Comparison of ENCODE assay signal across 8 cellular contexts in genomic region chr12:6792522-6793201, GRCh38. TPM values are rescaled to one million over a fixed set of nuclear protein-coding genes. Genes with fewer than 3 reads are reported as not detected.
DNase-seq lines count a peak whose midpoint lies in the region; ATAC-seq and TF ChIP-seq lines count a peak whose summit lies in the region.

No MANE protein-coding gene starts in this region.

- H3F3A ChIP-seq in DOHH2 (ENCODE audit: control insufficient read depth, insufficient read depth): no peaks in the 10 kb centered on the region

- BruUV-seq in OCI-LY7 (replicated peaks; lab: Mats Ljungman, UMichigan): no TSS peak
- no TSS peak for BruUV-seq in MCF 10A (replicated peaks; lab: Mats Ljungman, UMichigan)

- H4K20me1 ChIP-seq in DOHH2 (ENCODE audit: control insufficient read depth, insufficient read depth, low read depth, low read length) (no peaks in the 10 kb centered on the region), OCI-LY7 (ENCODE audit: insufficient read depth, low read length) (no peaks in the 10 kb centered on the region)

- H3K27ac Mint-ChIP-seq in MCF 10A (ENCODE audit: low read depth, unreplicated experiment): peak overlapping the region; percentile 14
- peak overlapping the region; percentile 88 to 99 (median 97) for H3K27ac Mint-ChIP-seq in naive thymus-derived CD4-positive, alpha-beta T cell

- H3K4me1 ChIP-seq in DOHH2 (ENCODE audit: control insufficient read depth, low read length): peaks cover 13% of the 10 kb centered on the region
- H3K4me1 ChIP-seq in OCI-LY7 (ENCODE audit: insufficient read depth, low read length, poor library complexity, severe bottlenecking): peaks cover 17% of the 10 kb centered on the region
- peaks cover 0 to 29% of the 10 kb centered on the region in 2 donors for H3K4me1 ChIP-seq in naive thymus-derived CD4-positive, alpha-beta T cell (ENCODE audit: control insufficient read depth in 2 of 2, insufficient read depth in 2 of 2, low read length in 2 of 2)

- no peaks in the 10 kb centered on the region for H3K9me3 Mint-ChIP-seq in MCF 10A (ENCODE audit: unreplicated experiment)
- no peaks in the 10 kb centered on the region for H3K9me3 Mint-ChIP-seq in naive thymus-derived CD4-positive, alpha-beta T cell

- CTCF ChIA-PET in OCI-LY7 (lab: Charles Lee; ENCODE audit: unreplicated experiment) (interaction anchor here (1.1 kb wide), 1 partner anchor 14 kb away, joined by 3 read pairs; no protein-coding TSS in a partner anchor), MCF 10A (lab: Yijun Ruan, JAX) (interaction anchor here (0.5 to 3.7 kb wide), 8 partner anchors 15 to 1122 kb away, joined by 3 to 19 read pairs (median 6); partner anchors contain the start of gene MLF2)
- CTCF ChIA-PET in naive thymus-derived CD4-positive, alpha-beta T cell (lab: Charles Lee): interaction anchor here (0.7 to 2.7 kb wide), 11 partner anchors 9 to 172 kb away, joined by 3 to 18 read pairs (median 5); partner anchors contain the start of gene MLF2

- TF ChIP-seq CTCF in DOHH2 (IDR thresholded peaks at IDR 0.05; ENCODE audit: low read depth, low read length, poor library complexity, severe bottlenecking) (no peak), OCI-LY7 (conservative IDR thresholded peaks at IDR 0.05; ENCODE audit: low read length) (no peak), MCF 10A (IDR thresholded peaks at IDR 0.05; ENCODE audit: unreplicated experiment) (no peak)

- H3K27ac ChIP-seq in DOHH2 (ENCODE audit: low read depth, low read length) (no peak overlapping the region), OCI-LY7 (ENCODE audit: low read depth, low read length, poor library complexity, severe bottlenecking) (no peak overlapping the region)
- peak overlapping the region; percentile 86 for H3K27ac ChIP-seq in naive thymus-derived CD4-positive, alpha-beta T cell (ENCODE audit: low read depth, low read length)

- no peak overlapping the region for H3K4me3 Mint-ChIP-seq in MCF 10A (ENCODE audit: unreplicated experiment)
- H3K4me3 Mint-ChIP-seq in naive thymus-derived CD4-positive, alpha-beta T cell: peak overlapping the region; percentile 85 to 99 (median 96)

- H3K36me3 ChIP-seq in DOHH2 (ENCODE audit: control insufficient read depth, low read length): no peaks in the 10 kb centered on the region
- no peaks in the 10 kb centered on the region for H3K36me3 ChIP-seq in OCI-LY7 (ENCODE audit: insufficient read depth, low read length)
- peaks cover 0 to 26% (median 13%) of the 10 kb centered on the region in 3 experiments for H3K36me3 ChIP-seq in naive thymus-derived CD4-positive, alpha-beta T cell (ENCODE audit: control insufficient read depth in 2 of 3, insufficient read depth in 3 of 3, low read length in 3 of 3)

- DNase-seq in OCI-LY7 (ENCODE audit: low spot score) (no peak), MCF 10A (ENCODE audit: unreplicated experiment) (no peak), T-helper 9 cell (no peak), mucosa of gallbladder (ENCODE audit: low spot score) (no peak), NCI-H1105 (lab: John Stamatoyannopoulos, UW) (no peak)
- DNase-seq in naive thymus-derived CD4-positive, alpha-beta T cell: peak in 7 of 9 donors; percentile 66 to 79 (median 76)

- H3K4me3 ChIP-seq in DOHH2 (ENCODE audit: low read length) (no peak overlapping the region), OCI-LY7 (ENCODE audit: low read depth, low read length, poor library complexity, severe bottlenecking) (no peak overlapping the region)
- peak overlapping the region; percentile 87 for H3K4me3 ChIP-seq in naive thymus-derived CD4-positive, alpha-beta T cell (ENCODE audit: low read length)

- no peaks in the 10 kb centered on the region for H3K36me3 Mint-ChIP-seq in MCF 10A (ENCODE audit: insufficient read depth, unreplicated experiment)
- H3K36me3 Mint-ChIP-seq in naive thymus-derived CD4-positive, alpha-beta T cell: peaks cover 4 to 37% (median 18%) of the 10 kb centered on the region in 5 donors

- H3K9me2 ChIP-seq in DOHH2 (replicated peaks; ENCODE audit: control insufficient read depth, low read length): no peaks in the 10 kb centered on the region
- no peaks in the 10 kb centered on the region for H3K9me2 ChIP-seq in OCI-LY7 (ENCODE audit: insufficient read depth, low read length)

- intact Hi-C loops in OCI-LY7 (cut with micrococcal nuclease; ENCODE audit: unreplicated experiment): no loop called here
- intact Hi-C loops in MCF 10A (cut with micrococcal nuclease): no loop called here
- intact Hi-C loops in naive thymus-derived CD4-positive, alpha-beta T cell (cut with micrococcal nuclease): loop anchor here (1.0 to 5.0 kb wide), 6 partner anchors 9 to 105 kb away; partner anchors contain the start of gene ZNF384 (in 1 of the 2)

- H3K27me3 Mint-ChIP-seq in MCF 10A (ENCODE audit: insufficient read depth, unreplicated experiment): peaks cover 58% of the 10 kb centered on the region
- no peaks in the 10 kb centered on the region for H3K27me3 Mint-ChIP-seq in naive thymus-derived CD4-positive, alpha-beta T cell

- H3K4me2 ChIP-seq in DOHH2 (ENCODE audit: low read length) (peak overlapping the region; percentile 20; the same call in 1 of the 2 replicates), OCI-LY7 (ENCODE audit: low read length) (peak overlapping the region; percentile 1; the same call in 1 of the 2 replicates)

- peak overlapping the region; percentile 27 for H2AFZ ChIP-seq in OCI-LY7 (ENCODE audit: low read length)

- H3K9me3 ChIP-seq in DOHH2 (ENCODE audit: control insufficient read depth, insufficient read depth, low read length) (no peaks in the 10 kb centered on the region), OCI-LY7 (ENCODE audit: low read length) (no peaks in the 10 kb centered on the region)
- H3K9me3 ChIP-seq in naive thymus-derived CD4-positive, alpha-beta T cell (ENCODE audit: control insufficient read depth in 2 of 3, low read length in 3 of 3): no peaks in the 10 kb centered on the region

- H3K4me1 Mint-ChIP-seq in MCF 10A (ENCODE audit: insufficient read depth, unreplicated experiment): no peaks in the 10 kb centered on the region
- H3K4me1 Mint-ChIP-seq in naive thymus-derived CD4-positive, alpha-beta T cell: peaks cover 52 to 84% (median 72%) of the 10 kb centered on the region in 7 donors

- POLR2A ChIA-PET in OCI-LY7 (lab: Charles Lee): interaction anchor here (1.1 to 2.0 kb wide), 2 partner anchors 10 to 16 kb away, joined by 3 to 7 read pairs; no protein-coding TSS in a partner anchor
- POLR2A ChIA-PET in MCF 10A (lab: Yijun Ruan, JAX): no interaction called here
- POLR2A ChIA-PET in naive thymus-derived CD4-positive, alpha-beta T cell (lab: Charles Lee): interaction anchor here (0.6 to 3.3 kb wide), 20 partner anchors 9 to 1232 kb away, joined by 3 to 29 read pairs (median 5); partner anchors contain the start of genes C12orf57, CDCA3, LAG3 and MLF2

- ATAC-seq in naive thymus-derived CD4-positive, alpha-beta T cell: peak; percentile 76
- no peak for ATAC-seq in HG02852 (IDR thresholded peaks at IDR 0.05; ENCODE audit: unreplicated experiment)

- peaks cover 44% of the 10 kb centered on the region for H3K27me3 ChIP-seq in DOHH2 (ENCODE audit: control insufficient read depth, low read length)
- H3K27me3 ChIP-seq in naive thymus-derived CD4-positive, alpha-beta T cell (ENCODE audit: control insufficient read depth in 2 of 2, insufficient read depth in 2 of 2, low read length in 2 of 2): no peaks in the 10 kb centered on the region

- no peaks in the 10 kb centered on the region for H3K79me2 ChIP-seq in DOHH2 (ENCODE audit: control insufficient read depth, low read length)
- H3K79me2 ChIP-seq in OCI-LY7 (ENCODE audit: insufficient read depth, low read depth, low read length): no peaks in the 10 kb centered on the region

RNA-seq across cellular contexts. Expression of gene CD4, which starts 3.3 kb away (rescaled TPM):
- not detected in 2 replicates for total RNA-seq in OCI-LY7 (2014; rRNA removed; shearing (Covaris generic))
- total RNA-seq in OCI-LY7 (2022) (not detected in 2 replicates), MCF 10A (2022) (not detected in 2 replicates), mucosa of gallbladder (32.1 TPM)
- 100 to 1,000 TPM; 164 to 267 (median 246) TPM for total RNA-seq in naive thymus-derived CD4-positive, alpha-beta T cell
- 100 to 1,000 TPM; 364 to 576 TPM for polyA plus RNA-seq in naive thymus-derived CD4-positive, alpha-beta T cell

RNA-seq across cellular contexts. Expression of gene LAG3, which starts 20.3 kb away (rescaled TPM):
- total RNA-seq in OCI-LY7 (2014; rRNA removed; shearing (Covaris generic)): 0.19 and 0.62 TPM in 2 replicates
- total RNA-seq in OCI-LY7 (2022): 0.26 TPM in 1 of 2 replicates, not detected in the other
- total RNA-seq in MCF 10A (2022): 0.58 and 1.0 TPM in 2 replicates
- 10 to 100 TPM in 1 of 5 experiments, 1 to 10 TPM in 2, under 1 TPM in 2; 0.64 to 46.5 (median 1.7) TPM for total RNA-seq in naive thymus-derived CD4-positive, alpha-beta T cell
- under 1 TPM; 0.26 to 0.69 TPM for polyA plus RNA-seq in naive thymus-derived CD4-positive, alpha-beta T cell
- 1.4 TPM for total RNA-seq in mucosa of gallbladder

RNA-seq across cellular contexts. Expression of gene PTMS, which starts 26.5 kb away (rescaled TPM):
- 6.3 and 7.8 TPM in 2 replicates for total RNA-seq in OCI-LY7 (2014; rRNA removed; shearing (Covaris generic))
- total RNA-seq in OCI-LY7 (2022) (9.8 and 11.8 TPM in 2 replicates), MCF 10A (2022) (242 and 284 TPM in 2 replicates), mucosa of gallbladder (293 TPM)
- total RNA-seq in naive thymus-derived CD4-positive, alpha-beta T cell: 100 to 1,000 TPM in 1 of 5 experiments, 10 to 100 TPM in 1, 1 to 10 TPM in 3; 1.4 to 125 (median 3.5) TPM
- polyA plus RNA-seq in naive thymus-derived CD4-positive, alpha-beta T cell: not detected

RNA-seq across cellular contexts. Expression of gene GPR162, which starts 29.0 kb away (rescaled TPM):
- not detected in 2 replicates for total RNA-seq in OCI-LY7 (2014; rRNA removed; shearing (Covaris generic))
- not detected in 2 replicates for total RNA-seq in OCI-LY7 (2022)
- not detected in 2 replicates for total RNA-seq in MCF 10A (2022)
- total RNA-seq in naive thymus-derived CD4-positive, alpha-beta T cell: 10 to 100 TPM in 1 of 5 experiments, 1 to 10 TPM in 1, under 1 TPM in 3; 0.30 to 10.5 (median 0.38) TPM
- not detected for polyA plus RNA-seq in naive thymus-derived CD4-positive, alpha-beta T cell
- total RNA-seq in mucosa of gallbladder: 12.3 TPM

RNA-seq across cellular contexts. Expression of gene P3H3, which starts 35.5 kb away (rescaled TPM):
- total RNA-seq in OCI-LY7 (2014; rRNA removed; shearing (Covaris generic)): 0.54 and 1.0 TPM in 2 replicates
- 0.50 and 0.93 TPM in 2 replicates for total RNA-seq in OCI-LY7 (2022)
- total RNA-seq in MCF 10A (2022): 0.47 and 1.3 TPM in 2 replicates
- total RNA-seq in naive thymus-derived CD4-positive, alpha-beta T cell: 10 to 100 TPM in 3 of 5 experiments, 1 to 10 TPM in 2; 1.9 to 18.2 (median 10.3) TPM
- 1 to 10 TPM; 1.5 to 1.9 TPM for polyA plus RNA-seq in naive thymus-derived CD4-positive, alpha-beta T cell
- 28.1 TPM for total RNA-seq in mucosa of gallbladder

Comparison
In these comparisons a context has a peak if more than half of its experiments do, and no peak if none do; other contexts are left out.
1. DNase-seq: peak in naive thymus-derived CD4-positive, alpha-beta T cell (7 of 9); none in OCI-LY7 (single experiment), MCF 10A (single experiment), T-helper 9 cell (single experiment), mucosa of gallbladder (single experiment) and NCI-H1105 (single experiment).
2. RNA of gene CD4, which starts 3.3 kb away (total RNA-seq): 164 to 267 TPM in naive thymus-derived CD4-positive, alpha-beta T cell and 32.1 TPM in mucosa of gallbladder (single experiment); not detected in OCI-LY7 and not detected in MCF 10A; every median in the first group is over 10 times any median in the second.
3. intact Hi-C loops: an anchor here in naive thymus-derived CD4-positive, alpha-beta T cell (1.0 to 5.0 kb wide); none called in OCI-LY7 and MCF 10A.